24 cellular contexts compared by ENCODE assay signal in the genomic region with DNA sequence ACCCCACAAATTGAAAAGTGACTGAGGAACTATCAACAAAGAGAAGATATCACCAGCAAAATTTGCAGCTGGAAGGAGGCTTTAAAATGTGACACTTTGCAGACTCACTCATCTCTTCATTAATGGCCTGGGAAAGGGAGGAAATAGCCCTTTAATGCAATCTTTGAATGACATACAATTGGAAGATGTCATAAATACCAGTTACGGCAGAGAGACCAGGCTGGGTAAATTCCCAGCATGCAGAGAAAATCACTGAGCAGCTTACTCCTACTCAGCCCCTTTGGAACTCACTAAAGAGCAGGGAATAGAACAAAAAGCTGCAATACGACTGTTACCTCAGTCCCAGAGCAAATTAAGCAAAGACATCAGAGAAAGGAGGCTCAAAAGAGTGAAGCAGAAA.
DNase-seq lines count a peak whose midpoint lies in the region; FAIRE-seq and TF ChIP-seq lines count a peak whose summit lies in the region.
"Had no signal": no experiment of that assay in that cellular context is flagged by ENCODE, and none has a peak within 500 bp of the region (broad histone marks: within the 10 kb centered on the region; RNA-seq: fewer than 3 reads in every experiment).

No MANE protein-coding gene starts in this region.

- H3K27me3 ChIP-seq in BLaER1 (no peaks in the 10 kb centered on the region), MM.1S (replicated peaks; ENCODE audit: insufficient read depth, low read length) (no peaks in the 10 kb centered on the region), mesendoderm (ENCODE audit: insufficient read depth, low read length, poor library complexity) (no peaks in the 10 kb centered on the region), neural progenitor cell (no peaks in the 10 kb centered on the region), small intestine (ENCODE audit: control insufficient read depth in 2 of 2, insufficient read depth in 2 of 2, low read length in 2 of 2) (no peaks in the 10 kb centered on the region)

- peak overlapping the region; percentile 75 for H3K27ac ChIP-seq in BLaER1
- no peak overlapping the region for H3K27ac ChIP-seq in MM.1S (ENCODE audit: low read length)
- H3K27ac ChIP-seq in mesendoderm (ENCODE audit: low read depth, low read length), result no peak overlapping the region
- no peak overlapping the region for H3K27ac ChIP-seq in neural progenitor cell
- no peak overlapping the region for H3K27ac ChIP-seq in small intestine (ENCODE audit: low read depth in 1 of 2, low read length in 1 of 2)
- H3K27ac ChIP-seq: C4-2B had no signal

- H3K9me3 Mint-ChIP-seq in neural progenitor cell, result no peaks in the 10 kb centered on the region
- H3K9me3 Mint-ChIP-seq: CD8-positive, alpha-beta T cell had no signal

- H3K36me3 ChIP-seq in BLaER1 (no peaks in the 10 kb centered on the region), MM.1S (replicated peaks; ENCODE audit: insufficient read depth, low read length) (no peaks in the 10 kb centered on the region), mesendoderm (ENCODE audit: control insufficient read depth, insufficient read depth, low read length) (no peaks in the 10 kb centered on the region), neural progenitor cell (no peaks in the 10 kb centered on the region), small intestine (ENCODE audit: control insufficient read depth in 2 of 2, insufficient read depth in 2 of 2, low read length in 2 of 2) (no peaks in the 10 kb centered on the region)
- H3K36me3 ChIP-seq: HAP-1 had no signal

- peaks cover 9% of the 10 kb centered on the region; the same call in 1 of the 2 replicates for H3K9me3 ChIP-seq in BLaER1
- no peaks in the 10 kb centered on the region for H3K9me3 ChIP-seq in MM.1S (replicated peaks; ENCODE audit: insufficient read depth, low read length)
- H3K9me3 ChIP-seq in neural progenitor cell (ENCODE audit: low read depth), result no peaks in the 10 kb centered on the region
- H3K9me3 ChIP-seq in small intestine (ENCODE audit: control insufficient read depth, low read depth), result no peaks in the 10 kb centered on the region
- H3K9me3 ChIP-seq: Caco-2 had no signal

- H3K4me2 ChIP-seq in BLaER1 (peak overlapping the region; percentile 87), MM.1S (ENCODE audit: low read depth, low read length) (peak overlapping the region; percentile 23; the same call in 1 of the 2 replicates), mesendoderm (ENCODE audit: low read length) (no peak overlapping the region), neural progenitor cell (peak overlapping the region; percentile 13)

- DNase-seq in MM.1S, result no peak
- peak; percentile 48 for DNase-seq in mesendoderm
- no peak for DNase-seq in neural progenitor cell (ENCODE audit: low spot score)
- DNase-seq in stimulated activated naive CD4-positive, alpha-beta T cell (lab: John Stamatoyannopoulos, UW), result no peak
- no peak for DNase-seq in NOMO-1 treated with DMSO at 0.1 percent for 48 hours (lab: John Stamatoyannopoulos, UW; ENCODE audit: unreplicated experiment)
- DNase-seq in activated CD4-positive, alpha-beta T cell treated with anti-CD3 and anti-CD28 coated beads, Interleukin-2, amount 50 U/mL, for 1 hour, result no peak
- no peak for DNase-seq in small intestine
- DNase-seq: Caco-2; CD8-positive, alpha-beta T cell; EL; GF-D8; GOT3; HFFc6; NCI-H1092 treated with DMSO at 0.1 percent for 48 hours; NCI-H1436 treated with DMSO at 0.1 percent for 48 hours; NCI-H187 treated with DMSO at 0.1 percent for 48 hours; NCI-H524; NCI-H748 treated with DMSO at 0.1 percent for 48 hours; PC-3 had no signal

- FAIRE-seq in small intestine (lab: Jason Lieb, UNC), result no peak
- FAIRE-seq: A204.1, GM12891 had no signal

- H3K9ac ChIP-seq in BLaER1 (peak overlapping the region; percentile 59), MM.1S (ENCODE audit: low read length) (no peak overlapping the region), mesendoderm (ENCODE audit: low read length) (no peak overlapping the region), neural progenitor cell (no peak overlapping the region)

- H3K56ac ChIP-seq in mesendoderm (ENCODE audit: low read length), result no peak overlapping the region

- H2BK5ac ChIP-seq in mesendoderm (ENCODE audit: low read length), result no peak overlapping the region

- H3K27me3 Mint-ChIP-seq in neural progenitor cell (ENCODE audit: insufficient read depth, low read depth), result no peaks in the 10 kb centered on the region

- no peak overlapping the region for H3K4ac ChIP-seq in mesendoderm (ENCODE audit: low read depth, low read length)

- no peak overlapping the region for H2AK5ac ChIP-seq in mesendoderm (ENCODE audit: low read length)

- H3K23ac ChIP-seq in mesendoderm (ENCODE audit: low read length), result no peak overlapping the region

- H3K79me1 ChIP-seq in mesendoderm (ENCODE audit: low read length), result no peaks in the 10 kb centered on the region

- H3K4me3 ChIP-seq in BLaER1 (peak overlapping the region; percentile 52), MM.1S (ENCODE audit: low read length) (no peak overlapping the region), mesendoderm (ENCODE audit: low read length) (no peak overlapping the region), neural progenitor cell (no peak overlapping the region), small intestine (ENCODE audit: low read depth in 1 of 2, low read length in 2 of 2) (no peak overlapping the region)
- H3K4me3 ChIP-seq: HAP-1 had no signal

- TF ChIP-seq CTCF in MM.1S (IDR thresholded peaks at IDR 0.05; ENCODE audit: low read length) (no peak), neural progenitor cell (IDR thresholded peaks at IDR 0.05) (no peak)

- no peaks in the 10 kb centered on the region for H3K4me1 Mint-ChIP-seq in neural progenitor cell

- no peak overlapping the region for H3K27ac Mint-ChIP-seq in neural progenitor cell
- H3K27ac Mint-ChIP-seq: CD8-positive, alpha-beta T cell; HFFc6 had no signal

- H3F3A ChIP-seq in MM.1S (ENCODE audit: insufficient read depth, low read length) (no peaks in the 10 kb centered on the region), neural progenitor cell (ENCODE audit: low read depth) (no peaks in the 10 kb centered on the region)

- WGBS in mesendoderm (ENCODE audit: extremely low coverage, insufficient coverage, low lambda C conversion rate), result no CpG with 5 or more reads among the region's 2 CpGs
- 30 to 34% (median 33%) methylated on average over 2 of the region's 2 CpGs for WGBS in small intestine, 3 donors

- no peak overlapping the region for H2BK120ac ChIP-seq in mesendoderm (ENCODE audit: low read depth, low read length)

- H2BK15ac ChIP-seq in mesendoderm (replicated peaks; ENCODE audit: low read depth), result no peak overlapping the region

- no peaks in the 10 kb centered on the region for H3K9me2 ChIP-seq in MM.1S (replicated peaks; ENCODE audit: insufficient read depth, low read length)

- H4K5ac ChIP-seq in mesendoderm (ENCODE audit: low read length), result no peak overlapping the region

- H2AFZ ChIP-seq in MM.1S (ENCODE audit: low read length) (no peak overlapping the region), neural progenitor cell (replicated peaks) (no peak overlapping the region)

- H3K36me3 Mint-ChIP-seq in neural progenitor cell, result no peaks in the 10 kb centered on the region
- H3K36me3 Mint-ChIP-seq: CD8-positive, alpha-beta T cell had no signal

- H3K79me2 ChIP-seq in MM.1S (ENCODE audit: low read length) (no peaks in the 10 kb centered on the region), mesendoderm (ENCODE audit: control insufficient read depth, insufficient read depth, low read length) (no peaks in the 10 kb centered on the region), neural progenitor cell (ENCODE audit: low read depth) (no peaks in the 10 kb centered on the region)

- H4K20me1 ChIP-seq in BLaER1, result no peaks in the 10 kb centered on the region
- H4K20me1 ChIP-seq in MM.1S (ENCODE audit: insufficient read depth, low read length), result no peaks in the 10 kb centered on the region
- no peaks in the 10 kb centered on the region for H4K20me1 ChIP-seq in neural progenitor cell (ENCODE audit: low read depth)

- no peak overlapping the region for H4K8ac ChIP-seq in mesendoderm (ENCODE audit: low read depth, low read length)

- H3K4me1 ChIP-seq in BLaER1 (peaks cover 40% of the 10 kb centered on the region), MM.1S (ENCODE audit: low read length) (no peaks in the 10 kb centered on the region), mesendoderm (ENCODE audit: control insufficient read depth, low read depth, low read length) (peaks cover 3% of the 10 kb centered on the region), neural progenitor cell (peaks cover 9% of the 10 kb centered on the region), small intestine (ENCODE audit: control insufficient read depth in 2 of 2, insufficient read depth in 1 of 2, low read depth in 1 of 2, low read length in 1 of 2) (peaks cover 0 to 6% of the 10 kb centered on the region in 2 donors)
- H3K4me1 ChIP-seq: Caco-2, HAP-1 had no signal

- H3K18ac ChIP-seq in mesendoderm (ENCODE audit: low read length), result peak overlapping the region; percentile 2

- H3K4me3 Mint-ChIP-seq in neural progenitor cell, result no peak overlapping the region
- H3K4me3 Mint-ChIP-seq: CD8-positive, alpha-beta T cell; HFFc6 had no signal
